Comparison of ENCODE assay signal across 8 cellular contexts in genomic region chr3:100492059-100492809, GRCh38. TPM values are rescaled to one million over a fixed set of nuclear protein-coding genes. Genes with fewer than 3 reads are reported as not detected.
DNase-seq lines count a peak whose midpoint lies in the region; ATAC-seq and TF ChIP-seq lines count a peak whose summit lies in the region.

TMEM45A (plus strand) TSS chr3:100492619; CDS start chr3:100555212, 62,593 bp downstream.

- peak within 1 kb of the TSS; percentile 31 for H3K27ac Mint-ChIP-seq in activated CD4-positive, alpha-beta T cell treated with anti-CD3 and anti-CD28 coated beads, Interleukin-2, amount 10 ng/mL, durations not matched to agents 24 days and 14 days

- TF ChIP-seq CTCF in AG10803 (conservative IDR thresholded peaks at IDR 0.05; ENCODE audit: low read length): no peak

- H3K27me3 Mint-ChIP-seq in activated CD4-positive, alpha-beta T cell treated with anti-CD3 and anti-CD28 coated beads, Interleukin-2, amount 10 ng/mL, durations not matched to agents 24 days and 14 days: peaks cover 29% of the 10 kb centered on the region

- ATAC-seq in HG03354 (IDR thresholded peaks at IDR 0.05; ENCODE audit: poor library complexity, severe bottlenecking, unreplicated experiment) (peak; percentile 97), left lobe of liver (peak; percentile 96)

- H3K4me3 ChIP-seq in AG10803 (ENCODE audit: low read length): peak within 1 kb of the TSS; percentile 68

- TF ChIP-seq POLR2A in GM19099 (IDR thresholded peaks at IDR 0.05; ENCODE audit: extremely low read depth, insufficient read length, low read depth): peak; percentile 71

- intact Hi-C loops in activated CD4-positive, alpha-beta T cell treated with anti-CD3 and anti-CD28 coated beads, Interleukin-2, amount 10 ng/mL, durations not matched to agents 24 days and 14 days (cut with micrococcal nuclease): loop anchor here (1.0 kb wide), 1 partner anchor 91 kb away; the partner anchor contains the start of genes LNP1 and TOMM70

- peak within 1 kb of the TSS; percentile 89 for H3K4me3 Mint-ChIP-seq in activated CD4-positive, alpha-beta T cell treated with anti-CD3 and anti-CD28 coated beads, Interleukin-2, amount 10 ng/mL, durations not matched to agents 24 days and 14 days

- DNase-seq in AG10803 (ENCODE audit: low read depth) (peak; percentile 98), NCI-H446 treated with DMSO at 0.1 percent for 48 hours (lab: John Stamatoyannopoulos, UW) (peak; percentile 65), dedifferentiated amniotic fluid mesenchymal stem cell (ENCODE audit: extremely low spot score) (peak; percentile 95), left lobe of liver (ENCODE audit: low spot score) (peak; percentile 99)
- peak; percentile 93 for DNase-seq in activated CD4-positive, alpha-beta T cell treated with anti-CD3 and anti-CD28 coated beads, Interleukin-2, amount 10 ng/mL, durations not matched to agents 24 days and 14 days
- DNase-seq in stimulated activated CD4-positive, alpha-beta T cell treated with anti-CD3 and anti-CD28 coated beads, Interleukin-1b, Interleukin-23, amount 100 ng/mL, for 48 hours: peak; percentile 84

- H3K4me1 Mint-ChIP-seq in activated CD4-positive, alpha-beta T cell treated with anti-CD3 and anti-CD28 coated beads, Interleukin-2, amount 10 ng/mL, durations not matched to agents 24 days and 14 days: peaks cover 7% of the 10 kb centered on the region

- no peaks in the 10 kb centered on the region for H3K36me3 Mint-ChIP-seq in activated CD4-positive, alpha-beta T cell treated with anti-CD3 and anti-CD28 coated beads, Interleukin-2, amount 10 ng/mL, durations not matched to agents 24 days and 14 days (ENCODE audit: low read depth)

- no peaks in the 10 kb centered on the region for H3K9me3 Mint-ChIP-seq in activated CD4-positive, alpha-beta T cell treated with anti-CD3 and anti-CD28 coated beads, Interleukin-2, amount 10 ng/mL, durations not matched to agents 24 days and 14 days

RNA-seq across cellular contexts. Expression of gene TMEM45A, which starts in this region (rescaled TPM):
- total RNA-seq in activated CD4-positive, alpha-beta T cell treated with anti-CD3 and anti-CD28 coated beads, Interleukin-2, amount 10 ng/mL, durations not matched to agents 24 days and 14 days: 0.26 TPM in 1 of 2 replicates, not detected in the other
- total RNA-seq in left lobe of liver: 62.7 TPM

Comparison
In these comparisons a context has a peak if more than half of its experiments do, and no peak if none do; other contexts are left out.
1. Peak in every context shown above with its lines: DNase-seq, ATAC-seq and H3K4me3 ChIP-seq.
2. RNA of gene TMEM45A (total RNA-seq): 62.7 TPM in left lobe of liver (single experiment); 0.26 TPM in activated CD4-positive, alpha-beta T cell treated with anti-CD3 and anti-CD28 coated beads, Interleukin-2, amount 10 ng/mL, durations not matched to agents 24 days and 14 days; every median in the first group is over 10 times any median in the second.
3. Peak in DNase-seq in activated CD4-positive, alpha-beta T cell treated with anti-CD3 and anti-CD28 coated beads, Interleukin-2, amount 10 ng/mL, durations not matched to agents 24 days and 14 days; RNA of the gene not detected or under 1 TPM.